In genomic region chr1:47934243-47934805, GRCh38 we compare ENCODE assay signal across 12 cellular contexts.
DNase-seq lines count a peak whose midpoint lies in the region; ATAC-seq and TF ChIP-seq lines count a peak whose summit lies in the region.
"Had no signal": no experiment of that assay in that cellular context is flagged by ENCODE, and none has a peak within 500 bp of the region (broad histone marks: within the 10 kb centered on the region; RNA-seq: fewer than 3 reads in every experiment).

No MANE protein-coding gene starts in this region.

- H3K4me3 Mint-ChIP-seq in stimulated activated naive B cell treated with anti-CD40 and anti-IgM and Interleukin-4, amounts not matched to agents 10 μg/mL and 1 μg/mL and 100 μg/mL, for 72 hours, result no peak overlapping the region

- no peaks in the 10 kb centered on the region for H3K27me3 ChIP-seq in RWPE2 (ENCODE audit: insufficient read depth, poor library complexity, severe bottlenecking)
- H3K27me3 ChIP-seq: BLaER1 had no signal

- no peaks in the 10 kb centered on the region for H3K36me3 ChIP-seq in RWPE2 (ENCODE audit: low read depth)
- H3K36me3 ChIP-seq: BLaER1 had no signal

- no peaks in the 10 kb centered on the region for H3K9me3 Mint-ChIP-seq in stimulated activated naive B cell treated with anti-CD40 and anti-IgM and Interleukin-4, amounts not matched to agents 10 μg/mL and 1 μg/mL and 100 μg/mL, for 72 hours

- TF ChIP-seq CTCF in AG09309 (IDR thresholded peaks at IDR 0.05; ENCODE audit: control insufficient read depth, insufficient read depth, low read depth, low read length, missing control alignments), result no peak
- TF ChIP-seq CTCF in RWPE2 (IDR thresholded peaks at IDR 0.05; ENCODE audit: poor library complexity, severe bottlenecking), result no peak
- no peak for TF ChIP-seq CTCF in omental fat pad (IDR thresholded peaks at IDR 0.05)

- peaks cover 13 to 30% of the 10 kb centered on the region in 2 donors for H3K27me3 Mint-ChIP-seq in stimulated activated naive B cell treated with anti-CD40 and anti-IgM and Interleukin-4, amounts not matched to agents 10 μg/mL and 1 μg/mL and 100 μg/mL, for 72 hours

- no peaks in the 10 kb centered on the region for H3K36me3 Mint-ChIP-seq in stimulated activated naive B cell treated with anti-CD40 and anti-IgM and Interleukin-4, amounts not matched to agents 10 μg/mL and 1 μg/mL and 100 μg/mL, for 72 hours

- ATAC-seq in RWPE2 (ENCODE audit: low read depth) (peak; percentile 12; the same call in 2 of the 3 replicates), Right ventricle myocardium superior (ENCODE audit: poor library complexity) (peak; percentile 83), omental fat pad (ENCODE audit: low FRiP score) (peak; percentile 92), GM19452 (IDR thresholded peaks at IDR 0.05; ENCODE audit: unreplicated experiment) (no peak), HG02885 (IDR thresholded peaks at IDR 0.05; ENCODE audit: poor library complexity, unreplicated experiment) (no peak)
- no peak for ATAC-seq in stimulated activated naive B cell treated with anti-CD40 and anti-IgM and Interleukin-4, amounts not matched to agents 10 μg/mL and 1 μg/mL and 100 μg/mL, for 72 hours (replicated peaks)

- no peak overlapping the region for H3K27ac Mint-ChIP-seq in stimulated activated naive B cell treated with anti-CD40 and anti-IgM and Interleukin-4, amounts not matched to agents 10 μg/mL and 1 μg/mL and 100 μg/mL, for 72 hours

- H3K4me3 ChIP-seq in AG09309 (ENCODE audit: control insufficient read depth, low read depth, low read length) (no peak overlapping the region), RWPE2 (ENCODE audit: severe bottlenecking) (no peak overlapping the region)
- H3K4me3 ChIP-seq: BLaER1 had no signal

- no peaks in the 10 kb centered on the region for H3K4me1 Mint-ChIP-seq in stimulated activated naive B cell treated with anti-CD40 and anti-IgM and Interleukin-4, amounts not matched to agents 10 μg/mL and 1 μg/mL and 100 μg/mL, for 72 hours

- peak; percentile 16 for DNase-seq in AG09309 (ENCODE audit: low read depth)
- DNase-seq in RWPE2 (ENCODE audit: low spot score), result no peak
- DNase-seq in Right ventricle myocardium superior, result peak; percentile 84
- peak; percentile 47 for DNase-seq in omental fat pad (ENCODE audit: low spot score)
- DNase-seq in stimulated activated CD4-positive, alpha-beta T cell treated with anti-CD3 and anti-CD28 coated beads, Interleukin-4, amount 100 ng/mL, for 4 hours, result no peak
- DNase-seq in stimulated activated naive B cell treated with anti-CD40 and anti-IgM and Interleukin-4, amounts not matched to agents 10 μg/mL and 1 μg/mL and 100 μg/mL, for 72 hours, result no peak
- DNase-seq: activated CD4-positive, alpha-beta T cell treated with anti-CD3 and anti-CD28 coated beads, Interleukin-2, amount 50 U/mL, for 48 hours; central memory CD4-positive, alpha-beta T cell; KBM-7 had no signal

- no peaks in the 10 kb centered on the region for H3K9me3 ChIP-seq in RWPE2 (ENCODE audit: severe bottlenecking)
- H3K9me3 ChIP-seq: BLaER1 had no signal

- H3K27ac ChIP-seq in RWPE2 (ENCODE audit: poor library complexity, severe bottlenecking), result no peak overlapping the region
- H3K27ac ChIP-seq: BLaER1 had no signal

- H3K4me1 ChIP-seq in RWPE2 (ENCODE audit: insufficient read depth, poor library complexity, severe bottlenecking), result no peaks in the 10 kb centered on the region
- H3K4me1 ChIP-seq: BLaER1 had no signal

- intact Hi-C loops in Right ventricle myocardium superior (cut with DNase I), result no loop called here

Comparison
In these comparisons a context has a peak if more than half of its experiments do, and no peak if none do; other contexts are left out.
1. DNase-seq: peak in AG09309 (single experiment), Right ventricle myocardium superior (single experiment) and omental fat pad (single experiment); none in RWPE2 (single experiment), stimulated activated CD4-positive, alpha-beta T cell treated with anti-CD3 and anti-CD28 coated beads, Interleukin-4, amount 100 ng/mL, for 4 hours (0 of 2) and stimulated activated naive B cell treated with anti-CD40 and anti-IgM and Interleukin-4, amounts not matched to agents 10 μg/mL and 1 μg/mL and 100 μg/mL, for 72 hours (single experiment).
2. ATAC-seq: peak in RWPE2 (single experiment), Right ventricle myocardium superior (single experiment) and omental fat pad (single experiment); none in stimulated activated naive B cell treated with anti-CD40 and anti-IgM and Interleukin-4, amounts not matched to agents 10 μg/mL and 1 μg/mL and 100 μg/mL, for 72 hours (0 of 2), GM19452 (single experiment) and HG02885 (single experiment).